In genomic region chr22:40819741-40820140, GRCh38 we compare ENCODE assay signal across 1 cellular context.
TF ChIP-seq lines count a peak whose summit lies in the region.

No MANE protein-coding gene starts in this region.

TF ChIP-seq in IMR-90, 13 proteins besides CTCF, POLR2A, EP300 and RAD21:
- TF ChIP-seq CEBPB (IDR thresholded peaks at IDR 0.05; ENCODE audit: low read depth, low read length) (peak; percentile 3; the same call in 1 of the 2 replicates), RFX5 (IDR thresholded peaks at IDR 0.05; ENCODE audit: low read depth, low read length) (no peak), NFE2L2 (IDR thresholded peaks at IDR 0.05; ENCODE audit: low read depth, low read length) (no peak)
